Comparison of ENCODE assay signal across 31 cellular contexts in the genomic region with DNA sequence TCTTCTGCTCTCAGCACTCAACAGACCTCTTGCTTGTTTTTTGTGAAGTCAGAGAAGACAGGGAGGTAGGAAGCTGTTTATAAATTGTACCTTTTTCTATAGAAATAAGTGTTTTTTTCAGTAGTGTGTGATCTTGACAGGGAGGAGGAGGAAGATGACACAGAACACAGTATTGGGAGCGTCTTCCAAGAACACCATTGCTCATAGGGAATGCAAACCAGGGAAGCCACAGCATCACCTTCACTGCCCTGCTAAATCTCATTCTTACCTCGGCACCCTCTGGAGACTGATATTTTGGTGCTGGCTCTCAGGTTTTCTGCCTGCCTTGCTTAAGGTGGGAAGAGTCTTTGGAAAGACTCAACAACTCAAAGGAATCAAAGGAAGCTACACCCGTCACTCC.
"Had no signal": no experiment of that assay in that cellular context is flagged by ENCODE, and none has a peak within 500 bp of the region (broad histone marks: within the 10 kb centered on the region; RNA-seq: fewer than 3 reads in every experiment).

No MANE protein-coding gene starts in this region.

- H3K4me3 ChIP-seq: adrenal gland, ascending aorta, body of pancreas, breast epithelium, cardiac muscle cell had no signal

- H3K27ac ChIP-seq: adrenal gland, ascending aorta, body of pancreas, brain microvascular endothelial cell, breast epithelium, cardiac muscle cell had no signal

- DNase-seq: activated effector memory CD4-positive, alpha-beta T cell treated with anti-CD3 and anti-CD28 coated beads, Interleukin-2, amount 50 U/mL, for 16 hours; activated effector memory CD4-positive, alpha-beta T cell treated with Interleukin-2 at 50 U/mL for 16 hours; activated gamma-delta T cell; activated gamma-delta T cell treated with Interleukin-2 at 50 U/mL for 16 hours; activated naive CD4-positive, alpha-beta T cell; activated naive CD4-positive, alpha-beta T cell treated with anti-CD3 and anti-CD28 coated beads for 36 hours; activated naive CD4-positive, alpha-beta T cell treated with anti-CD3 and anti-CD28 coated beads, Interleukin-2, amount 10 ng/mL, durations not matched to agents 7 days and 5 days; activated naive CD4-positive, alpha-beta T cell treated with anti-CD3 and anti-CD28 coated beads, Interleukin-2, amount 50 U/mL, for 16 hours; activated naive CD4-positive, alpha-beta T cell treated with Interleukin-2 at 50 U/mL for 16 hours; activated naive CD8-positive, alpha-beta T cell treated with anti-CD3 and anti-CD28 coated beads for 36 hours; activated naive CD8-positive, alpha-beta T cell treated with anti-CD3 and anti-CD28 coated beads, Interleukin-2, amount 10 ng/mL, durations not matched to agents 7 days and 5 days; activated naive CD8-positive, alpha-beta T cell treated with anti-CD3 and anti-CD28 coated beads, Interleukin-2, amount 50 U/mL, for 24 hours; activated T-cell treated with anti-CD3 and anti-CD28 coated beads, Interleukin-2, amount 50 U/mL, for 1 hour; activated T-cell treated with anti-CD3 and anti-CD28 coated beads, Interleukin-2, amount 50 U/mL, for 24 hours; activated T-cell treated with anti-CD3 and anti-CD28 coated beads, Interleukin-2, amount 50 U/mL, for 4 hours; activated T-cell treated with anti-CD3 and anti-CD28 coated beads, Interleukin-2, amount 50 U/mL, for 48 hours; activated T-cell treated with anti-CD3 and anti-CD28 coated beads, Interleukin-2, amount 50 U/mL, for 72 hours; adrenal gland; amniotic stem cell; amygdala; anterior cingulate cortex; aorta; body of pancreas; brain microvascular endothelial cell; central memory CD4-positive, alpha-beta T cell; cerebellar nuclear complex had no signal

- ATAC-seq: activated naive CD4-positive, alpha-beta T cell treated with anti-CD3 and anti-CD28 coated beads, Interleukin-2, amount 50 U/mL, for 72 hours; activated naive CD8-positive, alpha-beta T cell treated with anti-CD3 and anti-CD28 coated beads, Interleukin-2, amount 50 U/mL, for 24 hours; activated T-cell treated with anti-CD3 and anti-CD28 coated beads, Interleukin-2, amount 50 U/mL, for 4 hours; activated T-cell treated with anti-CD3 and anti-CD28 coated beads, Interleukin-2, amount 50 U/mL, for 72 hours; activated T-helper 17 cell treated with anti-CD3 and anti-CD28 coated beads, Interleukin-2, amount 50 U/mL, for 72 hours; body of pancreas had no signal

- H3K27me3 ChIP-seq: adrenal gland, ascending aorta, body of pancreas, brain microvascular endothelial cell, breast epithelium, cardiac muscle cell had no signal

- H3K4me1 ChIP-seq: adrenal gland, ascending aorta, body of pancreas, breast epithelium had no signal

- H3K9me3 ChIP-seq: adrenal gland, ascending aorta, body of pancreas, breast epithelium had no signal

- H3K36me3 ChIP-seq: adrenal gland, ascending aorta, brain microvascular endothelial cell, breast epithelium, cardiac muscle cell had no signal
